Comparison of ENCODE assay signal across 13 cellular contexts in genomic region chr17:6658411-6658810, GRCh38. TPM values are rescaled to one million over a fixed set of nuclear protein-coding genes. Genes with fewer than 3 reads are reported as not detected.
A peak's percentile ranks its signal among the peaks of the same experiment; 100 is the strongest.
DNase-seq lines count a peak whose midpoint lies in the region; ATAC-seq, FAIRE-seq and TF ChIP-seq lines count a peak whose summit lies in the region.
"Not testable (repeated sequence)": the region's sequence is repeated elsewhere in the genome, so short reads cannot be mapped to it uniquely, and the experiment has no call there.
"Had no signal": no experiment of that assay in that cellular context is flagged by ENCODE, and none has a peak within 500 bp of the region (broad histone marks: within the 10 kb centered on the region; RNA-seq: fewer than 3 reads in every experiment).

No MANE protein-coding gene starts in this region.

- H3K27me3 Mint-ChIP-seq in CD8-positive, alpha-beta memory T cell; activated naive CD4-positive, alpha-beta T cell treated with anti-CD3 and anti-CD28 coated beads, Interleukin-2, amount 50 U/mL, for 24 hours: not testable (repeated sequence)
- peaks cover 60% of the 10 kb centered on the region for H3K27me3 Mint-ChIP-seq in WTC11 (ENCODE audit: low read depth)
- peaks cover 28% of the 10 kb centered on the region for H3K27me3 Mint-ChIP-seq in activated CD8-positive, alpha-beta T cell treated with anti-CD3 and anti-CD28 coated beads, Interleukin-2, amount 10 ng/mL, durations not matched to agents 7 days and 5 days (ENCODE audit: low read depth)
- H3K27me3 Mint-ChIP-seq in mesothelial cell of epicardium (ENCODE audit: low read depth): peaks cover 85% of the 10 kb centered on the region
- H3K27me3 Mint-ChIP-seq in osteocyte (ENCODE audit: unreplicated experiment): peaks cover 68% of the 10 kb centered on the region

- not testable (repeated sequence) for H3K9me2 ChIP-seq in Loucy (replicated peaks; ENCODE audit: low read depth, low read length)

- TF ChIP-seq RAD21 in A549 (conservative IDR thresholded peaks at IDR 0.05 in 1 of 2, IDR thresholded peaks at IDR 0.05 in 1 of 2): not testable (repeated sequence)

- H3K4me1 ChIP-seq in A549; Loucy (ENCODE audit: insufficient read depth, low read length, poor library complexity, severe bottlenecking): not testable (repeated sequence)
- H3K4me1 ChIP-seq in CD8-positive, alpha-beta memory T cell (ENCODE audit: insufficient read depth, low read length): peaks cover 11% of the 10 kb centered on the region

- not testable (repeated sequence) for H3K27me3 ChIP-seq in CD8-positive, alpha-beta memory T cell (ENCODE audit: insufficient read depth, low read length, poor library complexity, severe bottlenecking); Loucy (ENCODE audit: insufficient read depth, low read length, poor library complexity, severe bottlenecking)

- not testable (repeated sequence) for TF ChIP-seq POLR2A in A549 (IDR thresholded peaks at IDR 0.05; ENCODE audit: low read length)

- not testable (repeated sequence) for H4K20me1 ChIP-seq in Loucy (ENCODE audit: insufficient read depth, low read length, poor library complexity, severe bottlenecking)

- not testable (repeated sequence) for ATAC-seq in A549; WTC11; activated CD8-positive, alpha-beta T cell treated with anti-CD3 and anti-CD28 coated beads, Interleukin-2, amount 10 ng/mL, durations not matched to agents 7 days and 5 days

- H3K9ac ChIP-seq in Loucy (ENCODE audit: low read depth, low read length, poor library complexity, severe bottlenecking): peak overlapping the region; percentile 73

- not testable (repeated sequence) for H3K9me3 ChIP-seq in A549; CD8-positive, alpha-beta memory T cell (ENCODE audit: low read length); Loucy (ENCODE audit: insufficient read depth, low read depth, low read length)

- H3K4me2 ChIP-seq in A549: not testable (repeated sequence)
- H3K4me2 ChIP-seq in Loucy (ENCODE audit: low read depth, low read length, poor library complexity, severe bottlenecking): peak overlapping the region; percentile 83

- POLR2A ChIA-PET in A549 (lab: Yijun Ruan, JAX); CD8-positive, alpha-beta memory T cell (lab: Charles Lee); WTC11 (lab: Charles Lee); activated CD8-positive, alpha-beta T cell treated with anti-CD3 and anti-CD28 coated beads, Interleukin-2, amount 10 ng/mL, durations not matched to agents 7 days and 5 days (lab: Charles Lee): not testable (repeated sequence)

- peaks cover 0 to 17% (median 4%) of the 10 kb centered on the region in 3 donors for H3K36me3 Mint-ChIP-seq in CD8-positive, alpha-beta memory T cell
- H3K36me3 Mint-ChIP-seq in WTC11; activated CD8-positive, alpha-beta T cell treated with anti-CD3 and anti-CD28 coated beads, Interleukin-2, amount 10 ng/mL, durations not matched to agents 7 days and 5 days (ENCODE audit: low read depth); activated naive CD4-positive, alpha-beta T cell treated with anti-CD3 and anti-CD28 coated beads, Interleukin-2, amount 50 U/mL, for 24 hours; mesothelial cell of epicardium; osteocyte (ENCODE audit: unreplicated experiment): not testable (repeated sequence)

- not testable (repeated sequence) for H3K4me3 ChIP-seq in A549; CD8-positive, alpha-beta memory T cell (ENCODE audit: low read length)
- peak overlapping the region; percentile 79 for H3K4me3 ChIP-seq in Loucy (ENCODE audit: low read length, poor library complexity, severe bottlenecking)

- peak overlapping the region in 5 of 7 donors; percentile 28 to 93 (median 89) for H3K4me3 Mint-ChIP-seq in CD8-positive, alpha-beta memory T cell
- H3K4me3 Mint-ChIP-seq in WTC11: peak overlapping the region; percentile 27; the same call in 1 of the 2 replicates
- peak overlapping the region; percentile 9 for H3K4me3 Mint-ChIP-seq in activated CD8-positive, alpha-beta T cell treated with anti-CD3 and anti-CD28 coated beads, Interleukin-2, amount 10 ng/mL, durations not matched to agents 7 days and 5 days
- peak overlapping the region; percentile 89 for H3K4me3 Mint-ChIP-seq in activated naive CD4-positive, alpha-beta T cell treated with anti-CD3 and anti-CD28 coated beads, Interleukin-2, amount 50 U/mL, for 24 hours
- peak overlapping the region; percentile 10 for H3K4me3 Mint-ChIP-seq in mesothelial cell of epicardium
- H3K4me3 Mint-ChIP-seq in osteocyte (ENCODE audit: unreplicated experiment): not testable (repeated sequence)

- H3K9me3 Mint-ChIP-seq in CD8-positive, alpha-beta memory T cell; WTC11; activated CD8-positive, alpha-beta T cell treated with anti-CD3 and anti-CD28 coated beads, Interleukin-2, amount 10 ng/mL, durations not matched to agents 7 days and 5 days (ENCODE audit: insufficient read depth); activated naive CD4-positive, alpha-beta T cell treated with anti-CD3 and anti-CD28 coated beads, Interleukin-2, amount 50 U/mL, for 24 hours; mesothelial cell of epicardium; osteocyte (ENCODE audit: unreplicated experiment): not testable (repeated sequence)

- peak overlapping the region in 2 of 8 donors; percentile 78 to 90 for H3K27ac Mint-ChIP-seq in CD8-positive, alpha-beta memory T cell
- not testable (repeated sequence) for H3K27ac Mint-ChIP-seq in WTC11; activated CD8-positive, alpha-beta T cell treated with anti-CD3 and anti-CD28 coated beads, Interleukin-2, amount 10 ng/mL, durations not matched to agents 7 days and 5 days; activated naive CD4-positive, alpha-beta T cell treated with anti-CD3 and anti-CD28 coated beads, Interleukin-2, amount 50 U/mL, for 24 hours; mesothelial cell of epicardium; osteocyte (ENCODE audit: unreplicated experiment)

- H2AFZ ChIP-seq in Loucy (ENCODE audit: low read length): not testable (repeated sequence)

- not testable (repeated sequence) for TF ChIP-seq EP300 in A549 (IDR thresholded peaks at IDR 0.05)

- not testable (repeated sequence) for DNase-seq in A549 (ENCODE audit: low read depth in 1 of 2, low spot score in 1 of 2); CD8-positive, alpha-beta memory T cell; WTC11 (ENCODE audit: low spot score); activated CD8-positive, alpha-beta T cell treated with anti-CD3 and anti-CD28 coated beads, Interleukin-2, amount 10 ng/mL, durations not matched to agents 7 days and 5 days; mesothelial cell of epicardium (ENCODE audit: low spot score in 2 of 2, unreplicated experiment in 2 of 2)
- peak; percentile 63 for DNase-seq in osteocyte (ENCODE audit: extremely low spot score, unreplicated experiment)

- H3K36me3 ChIP-seq in CD8-positive, alpha-beta memory T cell (ENCODE audit: insufficient read depth, low read length); Loucy (ENCODE audit: insufficient read depth, low read length): not testable (repeated sequence)

- H3K27ac ChIP-seq in A549; CD8-positive, alpha-beta memory T cell (ENCODE audit: low read depth, low read length): not testable (repeated sequence)

- not testable (repeated sequence) for H3K79me2 ChIP-seq in Loucy (ENCODE audit: insufficient read depth, low read length)

- peaks cover 27 to 54% (median 33%) of the 10 kb centered on the region in 3 donors for H3K4me1 Mint-ChIP-seq in CD8-positive, alpha-beta memory T cell
- peaks cover 25% of the 10 kb centered on the region for H3K4me1 Mint-ChIP-seq in WTC11
- peaks cover 51% of the 10 kb centered on the region for H3K4me1 Mint-ChIP-seq in activated CD8-positive, alpha-beta T cell treated with anti-CD3 and anti-CD28 coated beads, Interleukin-2, amount 10 ng/mL, durations not matched to agents 7 days and 5 days (ENCODE audit: low read depth)
- peaks cover 56% of the 10 kb centered on the region for H3K4me1 Mint-ChIP-seq in activated naive CD4-positive, alpha-beta T cell treated with anti-CD3 and anti-CD28 coated beads, Interleukin-2, amount 50 U/mL, for 24 hours
- peaks cover 22% of the 10 kb centered on the region for H3K4me1 Mint-ChIP-seq in mesothelial cell of epicardium
- peaks cover 19% of the 10 kb centered on the region for H3K4me1 Mint-ChIP-seq in osteocyte (ENCODE audit: unreplicated experiment)

- 69% methylated on average over 5 of the region's 5 CpGs for WGBS in A549 (ENCODE audit: missing lambda C conversion rate)

- not testable (repeated sequence) for H3F3A ChIP-seq in Loucy (ENCODE audit: low read depth)

- not testable (repeated sequence) for TF ChIP-seq CTCF in A549 (IDR thresholded peaks at IDR 0.05); Loucy (conservative IDR thresholded peaks at IDR 0.05; ENCODE audit: low read length); WTC11 (IDR thresholded peaks at IDR 0.05); mesothelial cell of epicardium (IDR thresholded peaks at IDR 0.05; ENCODE audit: unreplicated experiment); osteocyte (IDR thresholded peaks at IDR 0.05)

- CTCF ChIA-PET in A549 (lab: Yijun Ruan, JAX): interaction anchor here (1.4 to 17.8 kb wide), 2 partner anchors 72 to 347 kb away, joined by 4 to 293 read pairs; partner anchors contain the start of gene RNASEK
- CTCF ChIA-PET in CD8-positive, alpha-beta memory T cell (lab: Charles Lee); WTC11 (lab: Charles Lee): not testable (repeated sequence)
- CTCF ChIA-PET in activated CD8-positive, alpha-beta T cell treated with anti-CD3 and anti-CD28 coated beads, Interleukin-2, amount 10 ng/mL, durations not matched to agents 7 days and 5 days (lab: Charles Lee): interaction anchor here (1.4 kb wide), 1 partner anchor 363 kb away, joined by 3 read pairs; no protein-coding TSS in a partner anchor

- FAIRE-seq in A549 (lab: Jason Lieb, UNC): peak; percentile 68

RNA-seq across cellular contexts. Expression of gene C17orf100, which starts 6.8 kb away (rescaled TPM):
- polyA plus RNA-seq in A549 (2011; rRNA removed): 4.1 and 4.2 TPM in 2 replicates
- 2.1 and 2.9 TPM in 2 replicates for polyA plus RNA-seq in A549 (2012; cell fraction: cytosol; rRNA removed)
- polyA plus RNA-seq in A549 (2012; cell fraction: nucleus; rRNA removed): 1.6 and 2.0 TPM in 2 replicates
- 2.4 to 3.1 TPM (median 2.6 TPM) in 3 replicates for polyA plus RNA-seq in A549 (2017; fragmentation: RNase III; extraction: RNeasy Plus Mini Kit Qiagen cat#74134 plus additional on column Dnase treatment)
- polyA minus RNA-seq in A549 (2011; rRNA and poly(A)+ RNA removed): 1.9 TPM in 2 replicates
- 1 to 10 TPM; 2.0 to 2.1 TPM for total RNA-seq in CD8-positive, alpha-beta memory T cell
- polyA plus RNA-seq in CD8-positive, alpha-beta memory T cell: 4.7 TPM
- total RNA-seq in WTC11 (2021): 2.3 to 2.7 TPM (median 2.6 TPM) in 3 replicates
- total RNA-seq in activated CD8-positive, alpha-beta T cell treated with anti-CD3 and anti-CD28 coated beads, Interleukin-2, amount 10 ng/mL, durations not matched to agents 7 days and 5 days: 1 to 10 TPM in 1 of 2 experiments, under 1 TPM in 1; 0.92 to 1.5 TPM
- total RNA-seq in mesothelial cell of epicardium: 6.1 to 7.6 TPM (median 7.1 TPM) in 3 replicates
- total RNA-seq in osteocyte: 3.1 and 3.2 TPM in 2 replicates

RNA-seq across cellular contexts. Expression of gene MED31, which starts 7.0 kb away (rescaled TPM):
- polyA plus RNA-seq in A549 (2011; rRNA removed) (49.0 and 50.2 TPM in 2 replicates), A549 (2017; fragmentation: RNase III; extraction: RNeasy Plus Mini Kit Qiagen cat#74134 plus additional on column Dnase treatment) (27.9 to 32.2 TPM (median 31.8 TPM) in 3 replicates)
- polyA plus RNA-seq in A549 (2012; cell fraction: cytosol; rRNA removed): 22.9 and 25.0 TPM in 2 replicates
- 6.4 and 11.0 TPM in 2 replicates for polyA plus RNA-seq in A549 (2012; cell fraction: nucleus; rRNA removed)
- 11.4 and 14.4 TPM in 2 replicates for polyA minus RNA-seq in A549 (2011; rRNA and poly(A)+ RNA removed)
- total RNA-seq in CD8-positive, alpha-beta memory T cell: 10 to 100 TPM; 24.8 to 29.5 TPM
- 36.5 TPM for polyA plus RNA-seq in CD8-positive, alpha-beta memory T cell
- total RNA-seq in WTC11 (2021) (10.6 to 12.3 TPM (median 11.4 TPM) in 3 replicates), mesothelial cell of epicardium (11.8 to 13.5 TPM (median 12.1 TPM) in 3 replicates), osteocyte (13.4 and 17.4 TPM in 2 replicates)
- 10 to 100 TPM; 16.9 to 20.2 TPM for total RNA-seq in activated CD8-positive, alpha-beta T cell treated with anti-CD3 and anti-CD28 coated beads, Interleukin-2, amount 10 ng/mL, durations not matched to agents 7 days and 5 days

RNA-seq across cellular contexts. Expression of gene TXNDC17, which starts 17.6 kb away (rescaled TPM):
- polyA plus RNA-seq in A549 (2011; rRNA removed) (517 and 572 TPM in 2 replicates), A549 (2017; fragmentation: RNase III; extraction: RNeasy Plus Mini Kit Qiagen cat#74134 plus additional on column Dnase treatment) (621 to 751 TPM (median 643 TPM) in 3 replicates)
- 876 and 1,178 TPM in 2 replicates for polyA plus RNA-seq in A549 (2012; cell fraction: cytosol; rRNA removed)
- 419 and 424 TPM in 2 replicates for polyA plus RNA-seq in A549 (2012; cell fraction: nucleus; rRNA removed)
- 43.1 and 59.7 TPM in 2 replicates for polyA minus RNA-seq in A549 (2011; rRNA and poly(A)+ RNA removed)
- 100 to 1,000 TPM; 105 to 110 TPM for total RNA-seq in CD8-positive, alpha-beta memory T cell
- 98.0 TPM for polyA plus RNA-seq in CD8-positive, alpha-beta memory T cell
- total RNA-seq in WTC11 (2021) (148 to 157 TPM (median 151 TPM) in 3 replicates), mesothelial cell of epicardium (41.0 to 52.4 TPM (median 45.5 TPM) in 3 replicates), osteocyte (49.1 and 53.5 TPM in 2 replicates)
- 10 to 100 TPM; 81.8 to 94.7 TPM for total RNA-seq in activated CD8-positive, alpha-beta T cell treated with anti-CD3 and anti-CD28 coated beads, Interleukin-2, amount 10 ng/mL, durations not matched to agents 7 days and 5 days

RNA-seq across cellular contexts. Expression of gene KIAA0753, which starts 17.9 kb away (rescaled TPM):
- polyA plus RNA-seq in A549 (2011; rRNA removed) (15.2 and 21.5 TPM in 2 replicates), A549 (2017; fragmentation: RNase III; extraction: RNeasy Plus Mini Kit Qiagen cat#74134 plus additional on column Dnase treatment) (13.6 to 16.1 TPM (median 14.1 TPM) in 3 replicates)
- 4.4 and 5.1 TPM in 2 replicates for polyA plus RNA-seq in A549 (2012; cell fraction: cytosol; rRNA removed)
- 5.5 and 11.7 TPM in 2 replicates for polyA plus RNA-seq in A549 (2012; cell fraction: nucleus; rRNA removed)
- 20.8 and 21.1 TPM in 2 replicates for polyA minus RNA-seq in A549 (2011; rRNA and poly(A)+ RNA removed)
- total RNA-seq in CD8-positive, alpha-beta memory T cell: 10 to 100 TPM; 18.6 to 20.8 TPM
- 1.8 TPM for polyA plus RNA-seq in CD8-positive, alpha-beta memory T cell
- total RNA-seq in WTC11 (2021) (17.7 to 22.8 TPM (median 18.4 TPM) in 3 replicates), mesothelial cell of epicardium (36.1 to 45.3 TPM (median 41.1 TPM) in 3 replicates), osteocyte (21.2 and 24.0 TPM in 2 replicates)
- 10 to 100 TPM; 14.0 to 19.5 TPM for total RNA-seq in activated CD8-positive, alpha-beta T cell treated with anti-CD3 and anti-CD28 coated beads, Interleukin-2, amount 10 ng/mL, durations not matched to agents 7 days and 5 days

RNA-seq across cellular contexts. Expression of gene SLC13A5, which starts 54.8 kb away (rescaled TPM):
- 0.26 and 0.30 TPM in 2 replicates for polyA plus RNA-seq in A549 (2011; rRNA removed)
- 0.09 and 0.26 TPM in 2 replicates for polyA plus RNA-seq in A549 (2012; cell fraction: cytosol; rRNA removed)
- 0.14 and 0.26 TPM in 2 replicates for polyA plus RNA-seq in A549 (2012; cell fraction: nucleus; rRNA removed)
- polyA plus RNA-seq in A549 (2017; fragmentation: RNase III; extraction: RNeasy Plus Mini Kit Qiagen cat#74134 plus additional on column Dnase treatment): 0.03 to 0.26 TPM (median 0.15 TPM) in 3 replicates
- polyA minus RNA-seq in A549 (2011; rRNA and poly(A)+ RNA removed): 0.21 and 1.8 TPM in 2 replicates
- not detected for total RNA-seq in CD8-positive, alpha-beta memory T cell
- not detected for polyA plus RNA-seq in CD8-positive, alpha-beta memory T cell
- 1.6 to 2.3 TPM (median 1.8 TPM) in 3 replicates for total RNA-seq in WTC11 (2021)
- not detected for total RNA-seq in activated CD8-positive, alpha-beta T cell treated with anti-CD3 and anti-CD28 coated beads, Interleukin-2, amount 10 ng/mL, durations not matched to agents 7 days and 5 days
- total RNA-seq in mesothelial cell of epicardium: 0.18 to 0.47 TPM (median 0.38 TPM) in 3 replicates
- total RNA-seq in osteocyte: not detected in 2 replicates
- total RNA-seq: PC-3, Right ventricle myocardium inferior, RPMI7951, SJCRH30 had no signal
- polyA plus RNA-seq: BJ had no signal
